Comparison of ENCODE assay signal across 28 cellular contexts in genomic region chr9:87035868-87036267, GRCh38.
DNase-seq lines count a peak whose midpoint lies in the region; TF ChIP-seq lines count a peak whose summit lies in the region.
"Had no signal": no experiment of that assay in that cellular context is flagged by ENCODE, and none has a peak within 500 bp of the region (broad histone marks: within the 10 kb centered on the region; RNA-seq: fewer than 3 reads in every experiment).

No MANE protein-coding gene starts in this region.

- H3K36me3 ChIP-seq in tibial artery (no peaks in the 10 kb centered on the region), neuronal stem cell (replicated peaks in 1 of 2; ENCODE audit: control insufficient read depth in 2 of 2, insufficient read depth in 2 of 2, low read length in 2 of 2) (no peaks in the 10 kb centered on the region)
- H3K36me3 ChIP-seq: prostate gland, upper lobe of left lung had no signal

- H4K91ac ChIP-seq in neuronal stem cell (ENCODE audit: low read depth, low read length, poor library complexity) = no peak overlapping the region

- no peak overlapping the region for H3K23ac ChIP-seq in neuronal stem cell (ENCODE audit: low read depth, low read length, poor library complexity)

- no peaks in the 10 kb centered on the region for H3K9me3 ChIP-seq in tibial artery
- no peaks in the 10 kb centered on the region for H3K9me3 ChIP-seq in neuronal stem cell (replicated peaks in 1 of 2; ENCODE audit: control insufficient read depth in 2 of 2, insufficient read depth in 1 of 2, low read depth in 1 of 2, low read length in 2 of 2)
- H3K9me3 ChIP-seq: prostate gland, SK-N-SH, upper lobe of left lung had no signal

- H2BK120ac ChIP-seq in neuronal stem cell (ENCODE audit: low read depth, low read length) = no peak overlapping the region

- no peaks in the 10 kb centered on the region for H3K79me1 ChIP-seq in neuronal stem cell (ENCODE audit: low read depth, low read length)

- no peaks in the 10 kb centered on the region for H3K27me3 Mint-ChIP-seq in brain
- H3K27me3 Mint-ChIP-seq in nephron (ENCODE audit: low read depth) = no peaks in the 10 kb centered on the region

- H2AK5ac ChIP-seq in neuronal stem cell (ENCODE audit: low read depth, low read length) = no peak overlapping the region

- H3K27ac Mint-ChIP-seq in brain = peak overlapping the region in 3 of 5 experiments; percentile 29 to 97 (median 32)
- peak overlapping the region; percentile 97 to 100 (median 97) for H3K27ac Mint-ChIP-seq in nephron
- H3K27ac Mint-ChIP-seq: activated naive CD8-positive, alpha-beta T cell; CD14-positive monocyte; T-helper 17 cell had no signal

- H3K4me3 Mint-ChIP-seq in brain (peak overlapping the region in 1 of 5 experiments; percentile 10), nephron (peak overlapping the region in 1 of 3 experiments; percentile 3)
- H3K4me3 Mint-ChIP-seq: activated naive CD8-positive, alpha-beta T cell; CD14-positive monocyte; T-helper 17 cell had no signal

- H3K4me1 ChIP-seq in tibial artery = peaks cover 0 to 35% (median 20%) of the 10 kb centered on the region in 4 donors
- no peaks in the 10 kb centered on the region for H3K4me1 ChIP-seq in neuronal stem cell (ENCODE audit: control insufficient read depth in 2 of 2, insufficient read depth in 1 of 2, low read depth in 1 of 2, low read length in 2 of 2)
- H3K4me1 ChIP-seq: foreskin keratinocyte, prostate gland, upper lobe of left lung had no signal

- DNase-seq in GM03348 (ENCODE audit: low spot score) (peak; percentile 66), tibial artery (no peak), neuronal stem cell (ENCODE audit: low spot score) (no peak), UCSD-AML1 (lab: John Stamatoyannopoulos, UW; ENCODE audit: unreplicated experiment) (no peak)
- no peak for DNase-seq in stimulated activated CD4-positive, alpha-beta T cell treated with anti-CD3 and anti-CD28 coated beads, Interleukin-15, amount 100 ng/mL, for 24 hours
- DNase-seq in activated CD4-positive, CD25-positive, alpha-beta regulatory T cell treated with anti-CD3 and anti-CD28 coated beads, Interleukin-2, amount 50 U/mL, for 72 hours = no peak
- DNase-seq: activated CD4-positive, alpha-beta T cell treated with anti-CD3 and anti-CD28 coated beads for 1 hour; activated effector memory CD4-positive, alpha-beta T cell treated with Interleukin-2 at 50 U/mL for 16 hours; Calu3; DMS79 treated with DMSO at 0.1 percent for 48 hours; foreskin keratinocyte; GOT3; Karpas-422; NCI-H146; NCI-H446 treated with DMSO at 0.1 percent for 48 hours; SK-N-SH; stimulated activated CD4-positive, alpha-beta T cell treated with anti-CD3 and anti-CD28 coated beads, Interleukin-1b, Interleukin-23, amount 100 ng/mL, for 48 hours; T-helper 17 cell; upper lobe of left lung had no signal

- H3K36me3 Mint-ChIP-seq in brain (no peaks in the 10 kb centered on the region), nephron (ENCODE audit: low read depth) (no peaks in the 10 kb centered on the region)
- H3K36me3 Mint-ChIP-seq: activated naive CD8-positive, alpha-beta T cell; CD14-positive monocyte had no signal

- intact Hi-C loops in tibial artery (cut with DNase I; ENCODE audit: low total_unique reads) = no loop called here

- no peak overlapping the region for H2BK15ac ChIP-seq in neuronal stem cell (ENCODE audit: low read length)

- H3K27me3 ChIP-seq in tibial artery = no peaks in the 10 kb centered on the region
- no peaks in the 10 kb centered on the region for H3K27me3 ChIP-seq in neuronal stem cell (ENCODE audit: control insufficient read depth in 3 of 3, insufficient read depth in 3 of 3, low read depth in 1 of 3, low read length in 3 of 3)
- H3K27me3 ChIP-seq: foreskin keratinocyte, upper lobe of left lung had no signal

- no peak overlapping the region for H2BK5ac ChIP-seq in neuronal stem cell (ENCODE audit: low read length)

- H3K18ac ChIP-seq in neuronal stem cell (ENCODE audit: low read length) = no peak overlapping the region

- no peak overlapping the region for H2BK12ac ChIP-seq in neuronal stem cell (ENCODE audit: low read length)

- H3K9ac ChIP-seq in neuronal stem cell (ENCODE audit: low read depth, low read length, poor library complexity) = no peak overlapping the region
- H3K9ac ChIP-seq: SK-N-SH had no signal

- TF ChIP-seq CTCF in brain (conservative IDR thresholded peaks at IDR 0.05) (no peak), nephron (IDR thresholded peaks at IDR 0.05; ENCODE audit: unreplicated experiment in 3 of 3) (no peak), tibial artery (IDR thresholded peaks at IDR 0.05) (no peak)

- H3K4me3 ChIP-seq in tibial artery = no peak overlapping the region
- H3K4me3 ChIP-seq in neuronal stem cell (ENCODE audit: low read length in 2 of 2) = no peak overlapping the region
- H3K4me3 ChIP-seq: GM12878, prostate gland, skin epidermis, upper lobe of left lung had no signal

- H3K9me3 Mint-ChIP-seq in brain (peaks cover 0 to 7% (median 0%) of the 10 kb centered on the region in 5 experiments), nephron (peaks cover 3% of the 10 kb centered on the region)

- H2AFZ ChIP-seq in neuronal stem cell (ENCODE audit: low read length) = no peak overlapping the region

- no peak overlapping the region for H3K14ac ChIP-seq in neuronal stem cell (ENCODE audit: low read length)

- no peak overlapping the region for H3K4ac ChIP-seq in neuronal stem cell (ENCODE audit: low read length)

- H3K27ac ChIP-seq in tibial artery = peak overlapping the region; percentile 11 to 53
- no peak overlapping the region for H3K27ac ChIP-seq in neuronal stem cell (replicated peaks; ENCODE audit: low read length)
- H3K27ac ChIP-seq: foreskin keratinocyte, HL-60, prostate gland, RWPE1, upper lobe of left lung had no signal

- H3K4me1 Mint-ChIP-seq in brain = peaks cover 79% of the 10 kb centered on the region
- H3K4me1 Mint-ChIP-seq in nephron = peaks cover 58% of the 10 kb centered on the region
- H3K4me1 Mint-ChIP-seq: CD14-positive monocyte, T-helper 17 cell had no signal

- H4K8ac ChIP-seq in neuronal stem cell (ENCODE audit: low read depth, low read length) = no peak overlapping the region

- WGBS in neuronal stem cell (ENCODE audit: extremely low coverage in 2 of 2, insufficient read length in 2 of 2, insufficient replicate concordance in 1 of 2), 2 donors = no CpG with 5 or more reads among the region's 5 CpGs

- H3K4me2 ChIP-seq in neuronal stem cell (ENCODE audit: insufficient read depth, low read length, poor library complexity, severe bottlenecking) = no peak overlapping the region
- H3K4me2 ChIP-seq: SK-N-SH had no signal
